In genomic region chr6:150641398-150642139, GRCh38 we compare ENCODE assay signal across 8 cellular contexts. TPM values are rescaled to one million over a fixed set of nuclear protein-coding genes. Genes with fewer than 3 reads are reported as not detected.
DNase-seq lines count a peak whose midpoint lies in the region; ATAC-seq and TF ChIP-seq lines count a peak whose summit lies in the region.

No MANE protein-coding gene starts in this region.

- peak overlapping the region; percentile 37 for H3K4me3 Mint-ChIP-seq in activated naive CD8-positive, alpha-beta T cell treated with anti-CD3 and anti-CD28 coated beads, Interleukin-2, amount 10 ng/mL, durations not matched to agents 7 days and 5 days
- H3K4me3 Mint-ChIP-seq in mesothelial cell of epicardium, result no peak overlapping the region

- H3K4me1 Mint-ChIP-seq in activated naive CD8-positive, alpha-beta T cell treated with anti-CD3 and anti-CD28 coated beads, Interleukin-2, amount 10 ng/mL, durations not matched to agents 7 days and 5 days, result peaks cover 8% of the 10 kb centered on the region
- H3K4me1 Mint-ChIP-seq in mesothelial cell of epicardium, result peaks cover 64% of the 10 kb centered on the region

- no peak for TF ChIP-seq CTCF in mesothelial cell of epicardium (IDR thresholded peaks at IDR 0.05; ENCODE audit: unreplicated experiment)

- H3K36me3 Mint-ChIP-seq in activated naive CD8-positive, alpha-beta T cell treated with anti-CD3 and anti-CD28 coated beads, Interleukin-2, amount 10 ng/mL, durations not matched to agents 7 days and 5 days, result no peaks in the 10 kb centered on the region
- H3K36me3 Mint-ChIP-seq in mesothelial cell of epicardium, result peaks cover 5% of the 10 kb centered on the region

- POLR2A ChIA-PET in activated naive CD8-positive, alpha-beta T cell treated with anti-CD3 and anti-CD28 coated beads, Interleukin-2, amount 10 ng/mL, durations not matched to agents 7 days and 5 days (lab: Charles Lee), result no interaction called here

- DNase-seq in activated naive CD8-positive, alpha-beta T cell treated with anti-CD3 and anti-CD28 coated beads, Interleukin-2, amount 10 ng/mL, durations not matched to agents 7 days and 5 days, result no peak
- DNase-seq in mesothelial cell of epicardium (ENCODE audit: low spot score in 2 of 2, unreplicated experiment in 2 of 2) (no peak), AG08395 (ENCODE audit: low spot score) (no peak), NCI-H446 (lab: John Stamatoyannopoulos, UW) (no peak), NCI-H1092 (lab: John Stamatoyannopoulos, UW) (no peak), 8988T (no peak)

- H3K27ac Mint-ChIP-seq in activated naive CD8-positive, alpha-beta T cell treated with anti-CD3 and anti-CD28 coated beads, Interleukin-2, amount 10 ng/mL, durations not matched to agents 7 days and 5 days, result no peak overlapping the region
- peak overlapping the region; percentile 31 for H3K27ac Mint-ChIP-seq in mesothelial cell of epicardium

- peaks cover 13% of the 10 kb centered on the region for H3K27me3 Mint-ChIP-seq in activated naive CD8-positive, alpha-beta T cell treated with anti-CD3 and anti-CD28 coated beads, Interleukin-2, amount 10 ng/mL, durations not matched to agents 7 days and 5 days
- no peaks in the 10 kb centered on the region for H3K27me3 Mint-ChIP-seq in mesothelial cell of epicardium (ENCODE audit: low read depth)

- ATAC-seq in GM18498 (IDR thresholded peaks at IDR 0.05; ENCODE audit: unreplicated experiment), result peak; percentile 72
- peak; percentile 45 for ATAC-seq in HG02884 (IDR thresholded peaks at IDR 0.05; ENCODE audit: unreplicated experiment)
- no peak for ATAC-seq in activated naive CD8-positive, alpha-beta T cell treated with anti-CD3 and anti-CD28 coated beads, Interleukin-2, amount 10 ng/mL, durations not matched to agents 7 days and 5 days (ENCODE audit: low read depth)

- H3K9me3 Mint-ChIP-seq in activated naive CD8-positive, alpha-beta T cell treated with anti-CD3 and anti-CD28 coated beads, Interleukin-2, amount 10 ng/mL, durations not matched to agents 7 days and 5 days, result no peaks in the 10 kb centered on the region
- peaks cover 7% of the 10 kb centered on the region for H3K9me3 Mint-ChIP-seq in mesothelial cell of epicardium

RNA-seq across cellular contexts. Expression of gene PLEKHG1, which starts 41.9 kb away (rescaled TPM):
- total RNA-seq in activated naive CD8-positive, alpha-beta T cell treated with anti-CD3 and anti-CD28 coated beads, Interleukin-2, amount 10 ng/mL, durations not matched to agents 7 days and 5 days, result 1 to 10 TPM; 3.8 to 6.9 TPM
- 65.7 to 69.4 TPM (median 69.3 TPM) in 3 replicates for total RNA-seq in mesothelial cell of epicardium
